Comparison of ENCODE assay signal across 8 cellular contexts in the genomic region with DNA sequence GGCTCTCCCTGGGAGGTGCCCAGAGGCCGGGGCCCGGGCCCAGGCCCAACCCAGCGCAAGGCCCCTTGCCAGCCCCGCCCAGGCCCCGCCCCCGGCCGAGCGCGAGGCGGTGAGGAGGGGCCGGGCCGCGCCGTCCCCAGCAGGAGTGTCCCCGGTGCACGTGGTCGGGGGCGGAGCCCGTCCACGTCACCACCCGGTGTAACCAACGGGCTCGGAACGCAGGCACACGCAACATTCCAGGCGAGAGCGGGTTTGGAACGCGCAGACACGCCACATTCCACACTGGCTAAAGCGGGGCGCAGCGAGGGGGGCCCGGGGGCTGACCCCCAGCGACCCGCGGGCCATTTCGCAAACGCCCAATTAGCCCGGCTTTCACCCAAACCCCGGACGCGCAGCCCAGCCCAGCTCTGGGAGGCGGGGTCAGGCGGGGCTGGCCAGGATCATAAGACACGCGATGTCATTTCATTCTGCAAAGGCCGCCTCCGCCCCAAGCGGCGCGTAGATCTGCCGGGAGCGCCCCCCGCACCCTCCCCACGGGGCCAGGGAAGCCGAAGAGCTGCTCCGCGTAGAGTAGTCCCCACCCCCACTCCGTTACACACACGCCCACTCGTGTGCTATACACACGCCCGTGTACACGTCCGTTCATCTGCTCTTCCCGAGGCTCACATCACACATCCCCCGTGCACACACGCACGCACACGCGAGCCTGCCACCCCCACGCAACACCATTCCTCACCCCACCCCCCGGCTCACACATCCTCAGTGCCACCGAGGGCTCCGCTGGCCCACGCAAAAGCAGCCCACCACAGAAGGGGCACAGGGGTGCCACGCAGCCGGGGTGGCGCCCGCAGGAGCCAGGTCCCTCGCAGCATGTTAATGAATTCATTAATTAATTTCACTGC. TPM values are rescaled to one million over a fixed set of nuclear protein-coding genes. Genes with fewer than 3 reads are reported as not detected.
DNase-seq lines count a peak whose midpoint lies in the region; ATAC-seq and TF ChIP-seq lines count a peak whose summit lies in the region.

No MANE protein-coding gene starts in this region.

- H3K27ac Mint-ChIP-seq in activated CD4-positive, alpha-beta T cell treated with anti-CD3 and anti-CD28 coated beads, Interleukin-2, amount 10 ng/mL, durations not matched to agents 24 days and 14 days = peak overlapping the region; percentile 98

- H3K4me3 Mint-ChIP-seq in activated CD4-positive, alpha-beta T cell treated with anti-CD3 and anti-CD28 coated beads, Interleukin-2, amount 10 ng/mL, durations not matched to agents 24 days and 14 days = peak overlapping the region; percentile 99

- H3K4me3 ChIP-seq in AG10803 (ENCODE audit: low read length) (peak overlapping the region; percentile 98), colonic mucosa (peak overlapping the region; percentile 95)

- in situ Hi-C loops in GM18951 (cut with MboI; ENCODE audit: low sequenced_read_pairs, unreplicated experiment) = no loop called here

- H3K4me1 ChIP-seq in colonic mucosa = peaks cover 49% of the 10 kb centered on the region

- DNase-seq in AG10803 (ENCODE audit: low read depth) = peak; percentile 97
- peak; percentile 96 for DNase-seq in NCI-H460 (ENCODE audit: extremely low read depth, low read depth)
- peak; percentile 98 for DNase-seq in activated CD4-positive, alpha-beta T cell treated with anti-CD3 and anti-CD28 coated beads, Interleukin-2, amount 10 ng/mL, durations not matched to agents 24 days and 14 days
- DNase-seq in colonic mucosa = peak; percentile 96
- DNase-seq in left kidney (ENCODE audit: low read depth, low spot score) = peak; percentile 98
- DNase-seq in stimulated activated CD4-positive, alpha-beta T cell treated with anti-CD3 and anti-CD28 coated beads, Interleukin-1b, Interleukin-23, amount 100 ng/mL, for 4 hours (ENCODE audit: low read depth in 2 of 2) = peak; percentile 83 to 95

- H3K27me3 ChIP-seq in colonic mucosa = no peaks in the 10 kb centered on the region

- no peaks in the 10 kb centered on the region for H3K9me3 ChIP-seq in colonic mucosa

- no peaks in the 10 kb centered on the region for H3K36me3 ChIP-seq in colonic mucosa

- H3K9ac ChIP-seq in colonic mucosa (ENCODE audit: low read depth in 2 of 2, low read length in 2 of 2) = peak overlapping the region; percentile 97 to 100

- peaks cover 6% of the 10 kb centered on the region for H3K36me3 Mint-ChIP-seq in activated CD4-positive, alpha-beta T cell treated with anti-CD3 and anti-CD28 coated beads, Interleukin-2, amount 10 ng/mL, durations not matched to agents 24 days and 14 days (ENCODE audit: low read depth)

- peak overlapping the region; percentile 100 for H3K27ac ChIP-seq in colonic mucosa

- H3K4me1 Mint-ChIP-seq in activated CD4-positive, alpha-beta T cell treated with anti-CD3 and anti-CD28 coated beads, Interleukin-2, amount 10 ng/mL, durations not matched to agents 24 days and 14 days = peaks cover 47% of the 10 kb centered on the region

- TF ChIP-seq CTCF in AG10803 (conservative IDR thresholded peaks at IDR 0.05; ENCODE audit: low read length) = no peak
- TF ChIP-seq CTCF in colonic mucosa (IDR thresholded peaks at IDR 0.05) = no peak

- ATAC-seq in HG03175 (IDR thresholded peaks at IDR 0.05; ENCODE audit: unreplicated experiment) = peak; percentile 43

- intact Hi-C loops in activated CD4-positive, alpha-beta T cell treated with anti-CD3 and anti-CD28 coated beads, Interleukin-2, amount 10 ng/mL, durations not matched to agents 24 days and 14 days (cut with micrococcal nuclease) = loop anchor here (2.0 to 10.0 kb wide), 7 partner anchors 63 to 1967 kb away; a partner anchor contains a TSS
- intact Hi-C loops in colonic mucosa (cut with DNase I) = no loop called here

- no peaks in the 10 kb centered on the region for H3K9me3 Mint-ChIP-seq in activated CD4-positive, alpha-beta T cell treated with anti-CD3 and anti-CD28 coated beads, Interleukin-2, amount 10 ng/mL, durations not matched to agents 24 days and 14 days

- H3K27me3 Mint-ChIP-seq in activated CD4-positive, alpha-beta T cell treated with anti-CD3 and anti-CD28 coated beads, Interleukin-2, amount 10 ng/mL, durations not matched to agents 24 days and 14 days = no peaks in the 10 kb centered on the region

- peak; percentile 63 for TF ChIP-seq POLR2A in GM18951 (IDR thresholded peaks at IDR 0.05; ENCODE audit: extremely low read depth, insufficient read depth, insufficient read length)

RNA-seq across cellular contexts. Expression of a gene that starts 1.0 kb away (rescaled TPM):
- 8.0 and 10.1 TPM in 2 replicates for total RNA-seq in NCI-H460 (2014; rRNA removed; shearing (Covaris generic))
- polyA plus RNA-seq in NCI-H460 (2014; cell fraction: nucleus; rRNA removed) = 21.5 and 27.3 TPM in 2 replicates
- total RNA-seq in activated CD4-positive, alpha-beta T cell treated with anti-CD3 and anti-CD28 coated beads, Interleukin-2, amount 10 ng/mL, durations not matched to agents 24 days and 14 days = 29.1 and 32.8 TPM in 2 replicates
- 10 to 100 TPM; 20.7 to 29.3 TPM for total RNA-seq in colonic mucosa

Comparison
In these comparisons a context has a peak if more than half of its experiments do, and no peak if none do; other contexts are left out.
1. Peak in every context shown above with its lines: DNase-seq, ATAC-seq, H3K4me3 ChIP-seq and H3K27ac ChIP-seq.